ENCODE assay signal across 9 cellular contexts in the genomic region with DNA sequence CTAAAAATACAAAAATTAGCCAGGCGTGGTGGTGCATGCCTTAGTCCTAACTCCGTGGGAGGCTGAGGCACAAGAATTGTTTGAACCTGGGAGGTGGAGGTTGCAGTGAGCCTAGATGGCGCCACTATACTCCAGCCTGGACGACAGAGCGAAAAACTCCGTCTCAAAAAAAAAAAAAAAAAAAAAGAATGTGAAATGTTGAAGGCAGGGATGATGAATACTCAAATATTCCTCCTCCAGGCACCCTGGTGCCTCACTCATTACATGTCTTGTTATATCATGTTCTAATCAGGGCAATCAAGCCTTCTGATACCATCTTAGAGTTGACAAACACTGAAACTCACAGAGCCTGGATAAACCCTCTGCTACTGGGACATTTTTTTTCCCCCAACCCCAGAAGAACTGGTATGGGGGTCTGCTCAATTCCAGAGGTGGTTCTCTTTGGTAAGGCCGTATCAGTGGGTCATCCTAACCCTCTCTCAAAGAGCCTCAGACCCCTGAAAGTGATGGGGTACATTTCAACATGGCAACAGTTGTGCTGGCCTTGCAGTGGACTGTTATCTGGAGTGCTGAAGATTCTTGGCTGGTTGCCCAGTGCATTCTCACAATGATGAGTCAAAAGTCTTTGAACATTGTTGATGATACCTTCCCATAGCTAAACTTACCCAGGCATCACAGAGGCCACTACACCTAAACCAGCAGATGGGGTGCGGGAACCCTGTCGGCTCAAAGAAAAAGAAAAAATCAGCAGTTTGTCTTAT. TPM values are rescaled to one million over a fixed set of nuclear protein-coding genes. Genes with fewer than 3 reads are reported as not detected.
DNase-seq lines count a peak whose midpoint lies in the region; ATAC-seq and TF ChIP-seq lines count a peak whose summit lies in the region.
"Had no signal": no experiment of that assay in that cellular context is flagged by ENCODE, and none has a peak within 500 bp of the region (broad histone marks: within the 10 kb centered on the region; RNA-seq: fewer than 3 reads in every experiment).

No MANE protein-coding gene starts in this region.

- no peak overlapping the region for H2BK12ac ChIP-seq in H9 (ENCODE audit: insufficient read length, low read depth, low read length)

- H3K23ac ChIP-seq in H9 (ENCODE audit: insufficient read length, low read depth, low read length) = no peak overlapping the region

- no peaks in the 10 kb centered on the region for H3K9me2 ChIP-seq in OCI-LY7 (ENCODE audit: insufficient read depth, low read length)

- no peak overlapping the region for H2AK5ac ChIP-seq in H9 (ENCODE audit: insufficient read length, low read length)

- no peak overlapping the region for H3K9ac ChIP-seq in H9 (ENCODE audit: extremely low read depth, insufficient read length, low read length)

- peaks cover 2% of the 10 kb centered on the region; the same call in 1 of the 2 replicates for H3K27me3 ChIP-seq in H9 (ENCODE audit: insufficient read depth, low read length)
- H3K27me3 ChIP-seq in gastrocnemius medialis = no peaks in the 10 kb centered on the region
- H3K27me3 ChIP-seq in upper lobe of right lung = no peaks in the 10 kb centered on the region
- H3K27me3 ChIP-seq: Peyer's patch had no signal

- no peak overlapping the region for H3K56ac ChIP-seq in H9 (ENCODE audit: insufficient read length, low read depth, low read length)

- no peak overlapping the region for H3K18ac ChIP-seq in H9 (ENCODE audit: insufficient read length, low read depth, low read length)

- H3K14ac ChIP-seq in H9 (ENCODE audit: insufficient read depth, low read length) = no peak overlapping the region

- no peak overlapping the region for H2BK5ac ChIP-seq in H9 (ENCODE audit: insufficient read length, low read length)

- H3K79me2 ChIP-seq in H9 (ENCODE audit: insufficient read depth, low read length) = no peaks in the 10 kb centered on the region
- peaks cover 22% of the 10 kb centered on the region for H3K79me2 ChIP-seq in OCI-LY7 (ENCODE audit: insufficient read depth, low read depth, low read length)

- H2BK120ac ChIP-seq in H9 (ENCODE audit: low read depth, low read length, poor library complexity, severe bottlenecking) = no peak overlapping the region

- in situ Hi-C loops in gastrocnemius medialis (cut with MboI; ENCODE audit: low sequenced_read_pairs in 4 of 4) = loop anchor here (5.0 to 25.0 kb wide), 8 partner anchors 147 to 527 kb away; no protein-coding TSS in a partner anchor

- no TSS peak for BruUV-seq in OCI-LY7 (replicated peaks; lab: Mats Ljungman, UMichigan)

- H4K20me1 ChIP-seq in H9 (ENCODE audit: control insufficient read depth, insufficient read depth, insufficient read length) (no peaks in the 10 kb centered on the region), OCI-LY7 (ENCODE audit: insufficient read depth, low read length) (peaks cover 14% of the 10 kb centered on the region; the same call in 1 of the 2 replicates)

- H3K4me2 ChIP-seq in H9 (ENCODE audit: insufficient read depth, insufficient read length, low read length) (no peak overlapping the region), OCI-LY7 (ENCODE audit: low read length) (no peak overlapping the region)

- no peak overlapping the region for H4K8ac ChIP-seq in H9 (replicated peaks; ENCODE audit: insufficient read length, low read depth, low read length)

- WGBS in H9 (ENCODE audit: extremely low coverage, insufficient read length, low lambda C conversion rate) = no CpG with 5 or more reads among the region's 9 CpGs

- TF ChIP-seq POLR2A in gastrocnemius medialis (IDR thresholded peaks at IDR 0.05) = no peak

- TF ChIP-seq CTCF in H9 (conservative IDR thresholded peaks at IDR 0.05) (peak; percentile 44), OCI-LY7 (conservative IDR thresholded peaks at IDR 0.05; ENCODE audit: low read length) (peak; percentile 53), gastrocnemius medialis (IDR thresholded peaks at IDR 0.05 in 4 of 5, conservative IDR thresholded peaks at IDR 0.05 in 1 of 5) (no peak), upper lobe of right lung (IDR thresholded peaks at IDR 0.05) (no peak)

- peak; percentile 46 for DNase-seq in ELF-1 (ENCODE audit: low read depth, low spot score)
- DNase-seq in H9 = no peak
- DNase-seq in OCI-LY7 (ENCODE audit: low spot score) = no peak
- peak; percentile 49 for DNase-seq in activated naive CD8-positive, alpha-beta T cell treated with anti-CD3 and anti-CD28 coated beads for 36 hours
- DNase-seq in stimulated activated CD4-positive, alpha-beta T cell treated with anti-CD3 and anti-CD28 coated beads, Interleukin-15, amount 100 ng/mL, for 24 hours = peak; percentile 67
- DNase-seq in gastrocnemius medialis = no peak
- no peak for DNase-seq in upper lobe of right lung

- H3K79me1 ChIP-seq in H9 (ENCODE audit: insufficient read depth, low read depth, low read length, poor library complexity, severe bottlenecking) = no peaks in the 10 kb centered on the region

- no peaks in the 10 kb centered on the region for H3K4me1 ChIP-seq in H9 (ENCODE audit: insufficient read depth, low read length)
- peaks cover 26% of the 10 kb centered on the region for H3K4me1 ChIP-seq in OCI-LY7 (ENCODE audit: insufficient read depth, low read length, poor library complexity, severe bottlenecking)
- H3K4me1 ChIP-seq in gastrocnemius medialis = no peaks in the 10 kb centered on the region
- H3K4me1 ChIP-seq in upper lobe of right lung = no peaks in the 10 kb centered on the region
- H3K4me1 ChIP-seq: Peyer's patch had no signal

- peaks cover 11% of the 10 kb centered on the region for H3K23me2 ChIP-seq in H9 (ENCODE audit: insufficient read length, low read depth, low read length, poor library complexity, severe bottlenecking)

- no peak for ATAC-seq in HG03196 (IDR thresholded peaks at IDR 0.05; ENCODE audit: unreplicated experiment)
- no peak for ATAC-seq in gastrocnemius medialis
- ATAC-seq in upper lobe of right lung = no peak

- H3K36me3 Mint-ChIP-seq in H9 (ENCODE audit: insufficient read depth in 1 of 3, low read depth in 3 of 3) = peaks cover 0 to 8% (median 3%) of the 10 kb centered on the region in 3 experiments; a peak in 4 of 7 replicates
- H3K36me3 Mint-ChIP-seq in activated naive CD8-positive, alpha-beta T cell treated with anti-CD3 and anti-CD28 coated beads for 36 hours = no peaks in the 10 kb centered on the region

- no peak overlapping the region for H3K27ac Mint-ChIP-seq in H9
- H3K27ac Mint-ChIP-seq in activated naive CD8-positive, alpha-beta T cell treated with anti-CD3 and anti-CD28 coated beads for 36 hours = peak overlapping the region; percentile 12

- H3K36me3 ChIP-seq in OCI-LY7 (ENCODE audit: insufficient read depth, low read length) (no peaks in the 10 kb centered on the region), gastrocnemius medialis (no peaks in the 10 kb centered on the region), upper lobe of right lung (no peaks in the 10 kb centered on the region)
- H3K36me3 ChIP-seq: Peyer's patch had no signal

- H3K9me3 ChIP-seq in H9 (ENCODE audit: control insufficient read depth, low read depth, low read length) (peaks cover 15% of the 10 kb centered on the region), OCI-LY7 (ENCODE audit: low read length) (no peaks in the 10 kb centered on the region), gastrocnemius medialis (no peaks in the 10 kb centered on the region), upper lobe of right lung (no peaks in the 10 kb centered on the region)
- H3K9me3 ChIP-seq: Peyer's patch had no signal

- intact Hi-C loops in OCI-LY7 (cut with micrococcal nuclease; ENCODE audit: unreplicated experiment) (no loop called here), gastrocnemius medialis (cut with DNase I; ENCODE audit: low total_unique reads) (loop anchor here (2.0 to 5.0 kb wide), 3 partner anchors 297 to 517 kb away; no protein-coding TSS in a partner anchor), upper lobe of right lung (cut with DNase I) (loop anchor here (10.0 kb wide), 1 partner anchor 345 kb away; no protein-coding TSS in a partner anchor)

- POLR2A ChIA-PET in OCI-LY7 (lab: Charles Lee) = interaction anchor here (0.6 kb wide), 1 partner anchor 278 kb away, joined by 7 read pairs; no protein-coding TSS in a partner anchor

- H3T11ph ChIP-seq in H9 (ENCODE audit: low read length) = no peak overlapping the region

- peaks cover 16% of the 10 kb centered on the region for H3K27me3 Mint-ChIP-seq in H9 (ENCODE audit: low read depth)
- H3K27me3 Mint-ChIP-seq in activated naive CD8-positive, alpha-beta T cell treated with anti-CD3 and anti-CD28 coated beads for 36 hours = no peaks in the 10 kb centered on the region

- no peak overlapping the region for H4K91ac ChIP-seq in H9 (ENCODE audit: insufficient read length, low read depth, low read length)

- H3K4me1 Mint-ChIP-seq in H9 = peaks cover 3 to 11% of the 10 kb centered on the region in 2 experiments; a peak in 3 of 4 replicates
- H3K4me1 Mint-ChIP-seq in activated naive CD8-positive, alpha-beta T cell treated with anti-CD3 and anti-CD28 coated beads for 36 hours = peaks cover 24% of the 10 kb centered on the region

- no peak overlapping the region for H2AFZ ChIP-seq in H9 (ENCODE audit: low read length)
- no peak overlapping the region; the same call in 1 of the 2 replicates for H2AFZ ChIP-seq in OCI-LY7 (ENCODE audit: low read length)

- H2BK20ac ChIP-seq in H9 (ENCODE audit: low read depth, low read length, poor library complexity, severe bottlenecking) = no peak overlapping the region

- no peak overlapping the region for H3K4me3 Mint-ChIP-seq in H9
- no peak overlapping the region for H3K4me3 Mint-ChIP-seq in activated naive CD8-positive, alpha-beta T cell treated with anti-CD3 and anti-CD28 coated beads for 36 hours

- no peak overlapping the region for H3K4me3 ChIP-seq in OCI-LY7 (ENCODE audit: low read depth, low read length, poor library complexity, severe bottlenecking)
- H3K4me3 ChIP-seq in gastrocnemius medialis = no peak overlapping the region
- no peak overlapping the region for H3K4me3 ChIP-seq in upper lobe of right lung
- H3K4me3 ChIP-seq: Peyer's patch had no signal

- H4K5ac ChIP-seq in H9 (ENCODE audit: insufficient read length, low read depth, low read length) = no peak overlapping the region

- CTCF ChIA-PET in OCI-LY7 (lab: Charles Lee; ENCODE audit: unreplicated experiment) = no interaction called here

- H3K9me3 Mint-ChIP-seq in H9 = peaks cover 65 to 79% of the 10 kb centered on the region in 2 experiments
- no peaks in the 10 kb centered on the region for H3K9me3 Mint-ChIP-seq in activated naive CD8-positive, alpha-beta T cell treated with anti-CD3 and anti-CD28 coated beads for 36 hours

- no peak overlapping the region for H2BK15ac ChIP-seq in H9 (ENCODE audit: low read depth, low read length)

- no peak overlapping the region for H3K4ac ChIP-seq in H9 (ENCODE audit: low read depth, low read length)

- no peak overlapping the region for H3K27ac ChIP-seq in H9 (ENCODE audit: insufficient read length, low read depth, low read length)
- H3K27ac ChIP-seq in OCI-LY7 (ENCODE audit: low read depth, low read length, poor library complexity, severe bottlenecking) = no peak overlapping the region
- H3K27ac ChIP-seq in gastrocnemius medialis = no peak overlapping the region
- H3K27ac ChIP-seq in upper lobe of right lung = no peak overlapping the region
- H3K27ac ChIP-seq: Peyer's patch had no signal

RNA-seq across cellular contexts. Expression of a gene that starts 2.4 kb away (rescaled TPM):
- 11.8 and 12.3 TPM in 2 replicates for total RNA-seq in H9 (2021)
- 26.1 and 54.6 TPM in 2 replicates for total RNA-seq in OCI-LY7 (2014; rRNA removed; shearing (Covaris generic))
- 82.4 and 90.3 TPM in 2 replicates for total RNA-seq in OCI-LY7 (2022)
- total RNA-seq in activated naive CD8-positive, alpha-beta T cell treated with anti-CD3 and anti-CD28 coated beads for 36 hours = 10 to 100 TPM; 65.6 to 71.0 TPM
- 1 to 10 TPM; 2.3 to 4.5 (median 3.6) TPM for total RNA-seq in gastrocnemius medialis
- 61.3 TPM for total RNA-seq in upper lobe of right lung

Comparison
In these comparisons a context has a peak if more than half of its experiments do, and no peak if none do; other contexts are left out.
1. DNase-seq: peak in ELF-1 (single experiment), activated naive CD8-positive, alpha-beta T cell treated with anti-CD3 and anti-CD28 coated beads for 36 hours (single experiment) and stimulated activated CD4-positive, alpha-beta T cell treated with anti-CD3 and anti-CD28 coated beads, Interleukin-15, amount 100 ng/mL, for 24 hours (single experiment); none in H9 (single experiment), OCI-LY7 (single experiment), gastrocnemius medialis (0 of 2) and upper lobe of right lung (single experiment).
2. CTCF ChIP-seq: peak in H9 (single experiment) and OCI-LY7 (single experiment); none in gastrocnemius medialis (0 of 5) and upper lobe of right lung (single experiment).